Comparison of ENCODE assay signal across 18 cellular contexts in genomic region chr16:86201746-86202145, GRCh38.
"Had no signal": no experiment of that assay in that cellular context is flagged by ENCODE, and none has a peak within 500 bp of the region (broad histone marks: within the 10 kb centered on the region; RNA-seq: fewer than 3 reads in every experiment).

No MANE protein-coding gene starts in this region.

- H3K36me3 ChIP-seq: cardiac muscle cell, right lobe of liver, thyroid gland had no signal

- H3K27ac ChIP-seq: cardiac muscle cell, dorsolateral prefrontal cortex, psoas muscle, right lobe of liver, thyroid gland had no signal

- H3K9me3 ChIP-seq: psoas muscle, right lobe of liver, thyroid gland had no signal

- H3K9me3 Mint-ChIP-seq: activated CD4-positive, alpha-beta memory T cell treated with anti-CD3 and anti-CD28 coated beads, Interleukin-2, amount 10 ng/mL, durations not matched to agents 7 days and 5 days; activated naive CD4-positive, alpha-beta T cell treated with anti-CD3 and anti-CD28 coated beads, Interleukin-2, amount 50 U/mL, for 24 hours; memory B cell; nephron progenitor cell had no signal

- H3K4me3 Mint-ChIP-seq: activated CD4-positive, alpha-beta memory T cell treated with anti-CD3 and anti-CD28 coated beads, Interleukin-2, amount 10 ng/mL, durations not matched to agents 7 days and 5 days; activated CD4-positive, alpha-beta T cell treated with anti-CD3 and anti-CD28 coated beads for 36 hours; activated naive CD4-positive, alpha-beta T cell treated with anti-CD3 and anti-CD28 coated beads, Interleukin-2, amount 50 U/mL, for 24 hours; memory B cell; nephron progenitor cell; T-helper 17 cell had no signal

- H3K27me3 ChIP-seq: cardiac muscle cell, right lobe of liver, thyroid gland had no signal

- H3K4me3 ChIP-seq: cardiac muscle cell, dorsolateral prefrontal cortex, psoas muscle, right lobe of liver, thyroid gland had no signal

- H3K27ac Mint-ChIP-seq: activated CD4-positive, alpha-beta memory T cell treated with anti-CD3 and anti-CD28 coated beads, Interleukin-2, amount 10 ng/mL, durations not matched to agents 7 days and 5 days; activated CD4-positive, alpha-beta T cell treated with anti-CD3 and anti-CD28 coated beads for 36 hours; activated naive CD4-positive, alpha-beta T cell treated with anti-CD3 and anti-CD28 coated beads, Interleukin-2, amount 50 U/mL, for 24 hours; memory B cell; nephron progenitor cell; T-helper 17 cell had no signal

- H3K36me3 Mint-ChIP-seq: activated naive CD4-positive, alpha-beta T cell treated with anti-CD3 and anti-CD28 coated beads, Interleukin-2, amount 50 U/mL, for 24 hours; memory B cell had no signal

- ATAC-seq: activated CD4-positive, alpha-beta T cell treated with anti-CD3 and anti-CD28 coated beads for 36 hours; esophagus mucosa; left ventricle myocardium superior; psoas muscle; right lobe of liver; T-helper 17 cell had no signal

- H3K4me1 Mint-ChIP-seq: activated CD4-positive, alpha-beta memory T cell treated with anti-CD3 and anti-CD28 coated beads, Interleukin-2, amount 10 ng/mL, durations not matched to agents 7 days and 5 days; activated CD4-positive, alpha-beta T cell treated with anti-CD3 and anti-CD28 coated beads for 36 hours; activated naive CD4-positive, alpha-beta T cell treated with anti-CD3 and anti-CD28 coated beads, Interleukin-2, amount 50 U/mL, for 24 hours; memory B cell had no signal

- DNase-seq: activated CD4-positive, alpha-beta memory T cell treated with anti-CD3 and anti-CD28 coated beads, Interleukin-2, amount 10 ng/mL, durations not matched to agents 7 days and 5 days; activated CD4-positive, alpha-beta T cell treated with anti-CD3 and anti-CD28 coated beads for 36 hours; activated CD8-positive, alpha-beta memory T cell treated with anti-CD3 and anti-CD28 coated beads, Interleukin-2, amount 50 U/mL, for 4 hours; activated effector memory CD4-positive, alpha-beta T cell treated with anti-CD3 and anti-CD28 coated beads, Interleukin-2, amount 50 U/mL, for 16 hours; activated T-cell treated with anti-CD3 and anti-CD28 coated beads, Interleukin-2, amount 50 U/mL, for 48 hours; dorsolateral prefrontal cortex; hypothalamus; left ventricle myocardium superior; nephron progenitor cell; psoas muscle; right lobe of liver; stimulated activated CD4-positive, alpha-beta T cell treated with anti-CD3 and anti-CD28 coated beads, Interleukin-1b, Interleukin-23, amount 100 ng/mL, for 48 hours; T-helper 17 cell; thyroid gland had no signal

- H3K4me1 ChIP-seq: psoas muscle, right lobe of liver, thyroid gland had no signal
